1 cellular context compared by ENCODE assay signal in the genomic region with DNA sequence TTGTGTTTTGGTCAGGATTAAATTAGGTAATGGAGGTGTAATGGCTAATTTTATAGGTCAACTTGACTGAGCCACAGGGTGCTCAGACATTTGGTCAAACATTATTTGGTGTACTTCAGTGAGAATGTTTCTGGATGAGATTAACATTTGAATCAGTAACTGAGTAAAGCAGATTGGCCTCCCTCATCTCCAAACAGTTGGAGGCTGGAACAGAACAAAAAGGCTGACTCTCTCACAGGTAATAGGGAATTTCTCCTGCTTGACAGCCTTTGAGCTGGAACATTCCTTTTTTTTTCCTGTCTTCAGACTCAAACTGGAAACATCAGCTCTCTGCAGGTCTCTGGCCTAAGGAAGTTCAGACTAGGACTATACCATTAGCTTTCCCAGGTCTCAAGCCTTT.
TF ChIP-seq lines count a peak whose summit lies in the region.

No MANE protein-coding gene starts in this region.

TF ChIP-seq in GM23338, 12 proteins besides CTCF, POLR2A, EP300 and RAD21 (continued from another document):
- TF ChIP-seq ZNF462 (CRISPR knock-in tag; IDR thresholded peaks at IDR 0.05): 0 out of 2 replicates have a peak, but pooled peaks have one; percentile 30
TF ChIP-seq in GM23338: peak in this region for 1.
